Comparison of ENCODE assay signal across 22 cellular contexts in genomic region chr10:87634311-87634710, GRCh38.
"Had no signal": no experiment of that assay in that cellular context is flagged by ENCODE, and none has a peak within 500 bp of the region (broad histone marks: within the 10 kb centered on the region; RNA-seq: fewer than 3 reads in every experiment).

No MANE protein-coding gene starts in this region.

- H3K4me3 ChIP-seq: cardiac muscle cell, gastrocnemius medialis, ovary, prostate gland, right atrium auricular region, skin epidermis, tibial artery had no signal

- H3K36me3 ChIP-seq: cardiac muscle cell, gastrocnemius medialis, neutrophil, ovary, prostate gland, right atrium auricular region, tibial artery had no signal

- H3K27me3 ChIP-seq: cardiac muscle cell, gastrocnemius medialis, neutrophil, ovary, right atrium auricular region, tibial artery had no signal

- DNase-seq: activated CD4-positive, alpha-beta T cell treated with anti-CD3 and anti-CD28 coated beads for 1 hour; activated CD8-positive, alpha-beta memory T cell treated with anti-CD3 and anti-CD28 coated beads for 24 hours; activated CD8-positive, alpha-beta memory T cell treated with anti-CD3 and anti-CD28 coated beads, Interleukin-2, amount 50 U/mL, for 4 hours; activated naive CD8-positive, alpha-beta T cell treated with anti-CD3 and anti-CD28 coated beads for 36 hours; activated T-cell treated with anti-CD3 and anti-CD28 coated beads, Interleukin-2, amount 50 U/mL, for 24 hours; amniotic stem cell; effector CD4-positive, alpha-beta T cell; gastrocnemius medialis; hippocampal formation; left ventricle myocardium superior; ovary; stimulated activated CD4-positive, alpha-beta T cell treated with anti-CD3 and anti-CD28 coated beads, Interleukin-2, amount 100 ng/mL, for 24 hours; stimulated activated naive CD8-positive, alpha-beta T cell treated with anti-CD3 and anti-CD28 coated beads, Interleukin-15, amount 100 ng/mL, for 72 hours; T-helper 1 cell; tibial artery had no signal

- ATAC-seq: activated T-helper 17 cell treated with anti-CD3 and anti-CD28 coated beads, Interleukin-2, amount 50 U/mL, for 72 hours; gastrocnemius medialis; left ventricle myocardium superior; stimulated activated effector memory CD8-positive, alpha-beta T cell treated with anti-CD3 and anti-CD28 coated beads, Interleukin-12 subunit alpha, Interleukin-12 subunit beta, amount 100 ng/mL, for 72 hours; stimulated activated naive CD8-positive, alpha-beta T cell treated with anti-CD3 and anti-CD28 coated beads, Interleukin-15, amount 100 ng/mL, for 72 hours had no signal

- H3K27ac ChIP-seq: cardiac muscle cell, gastrocnemius medialis, neutrophil, ovary, prostate gland, right atrium auricular region, skin epidermis, tibial artery had no signal
